Comparison of ENCODE assay signal across 9 cellular contexts in genomic region chr1:40769815-40770214, GRCh38. TPM values are rescaled to one million over a fixed set of nuclear protein-coding genes. Genes with fewer than 3 reads are reported as not detected.
DNase-seq lines count a peak whose midpoint lies in the region; ATAC-seq and TF ChIP-seq lines count a peak whose summit lies in the region.
"Had no signal": no experiment of that assay in that cellular context is flagged by ENCODE, and none has a peak within 500 bp of the region (broad histone marks: within the 10 kb centered on the region; RNA-seq: fewer than 3 reads in every experiment).

No MANE protein-coding gene starts in this region.

- H3K27me3 Mint-ChIP-seq in activated naive CD4-positive, alpha-beta T cell treated with anti-CD3 and anti-CD28 coated beads for 36 hours (ENCODE audit: low read depth): no peaks in the 10 kb centered on the region
- no peaks in the 10 kb centered on the region for H3K27me3 Mint-ChIP-seq in stimulated activated memory B cell treated with anti-CD40 and anti-IgM and Interleukin-4, amounts not matched to agents 10 μg/mL and 1 μg/mL and 100 μg/mL, for 72 hours

- no peak overlapping the region for H3K4me2 ChIP-seq in OCI-LY7 (ENCODE audit: low read length)

- peak; percentile 21 for DNase-seq in activated naive CD4-positive, alpha-beta T cell treated with anti-CD3 and anti-CD28 coated beads for 36 hours
- DNase-seq in activated naive CD4-positive, alpha-beta T cell treated with anti-CD3 and anti-CD28 coated beads, Interleukin-2, amount 50 U/mL, for 16 hours: no peak
- DNase-seq in OCI-LY7 (ENCODE audit: low spot score) (peak; percentile 17), epithelial cell of proximal tubule (ENCODE audit: low read depth) (no peak), left colon (no peak), NCI-H1105 treated with DMSO at 0.1 percent for 48 hours (lab: John Stamatoyannopoulos, UW) (no peak)
- DNase-seq in stimulated activated CD4-positive, alpha-beta T cell treated with anti-CD3 and anti-CD28 coated beads, Interleukin-2, amount 100 ng/mL, for 24 hours: no peak
- DNase-seq: activated CD8-positive, alpha-beta memory T cell treated with anti-CD3 and anti-CD28 coated beads, Interleukin-2, amount 50 U/mL, for 4 hours had no signal

- intact Hi-C loops in activated naive CD4-positive, alpha-beta T cell treated with anti-CD3 and anti-CD28 coated beads for 36 hours (cut with micrococcal nuclease): loop anchor here (2.0 to 5.0 kb wide), 2 partner anchors 143 to 157 kb away; no protein-coding TSS in a partner anchor
- intact Hi-C loops in OCI-LY7 (cut with micrococcal nuclease; ENCODE audit: unreplicated experiment) (no loop called here), left colon (cut with DNase I, micrococcal nuclease) (loop anchor here (10.0 kb wide), 2 partner anchors 75 to 185 kb away; no protein-coding TSS in a partner anchor)

- no peak overlapping the region for H2AFZ ChIP-seq in OCI-LY7 (ENCODE audit: low read length)

- H3K4me1 ChIP-seq in OCI-LY7 (ENCODE audit: insufficient read depth, low read length, poor library complexity, severe bottlenecking): no peaks in the 10 kb centered on the region

- no TSS peak for BruUV-seq in OCI-LY7 (replicated peaks; lab: Mats Ljungman, UMichigan)

- no peaks in the 10 kb centered on the region for H3K9me3 Mint-ChIP-seq in activated naive CD4-positive, alpha-beta T cell treated with anti-CD3 and anti-CD28 coated beads for 36 hours
- no peaks in the 10 kb centered on the region for H3K9me3 Mint-ChIP-seq in stimulated activated memory B cell treated with anti-CD40 and anti-IgM and Interleukin-4, amounts not matched to agents 10 μg/mL and 1 μg/mL and 100 μg/mL, for 72 hours

- no peaks in the 10 kb centered on the region for H3K9me2 ChIP-seq in OCI-LY7 (ENCODE audit: insufficient read depth, low read length)

- TF ChIP-seq CTCF in OCI-LY7 (conservative IDR thresholded peaks at IDR 0.05; ENCODE audit: low read length): peak; percentile 54; the same call in 1 of the 2 replicates
- TF ChIP-seq CTCF in epithelial cell of proximal tubule (conservative IDR thresholded peaks at IDR 0.05; ENCODE audit: low read depth, low read length): peak; percentile 48

- CTCF ChIA-PET in activated naive CD4-positive, alpha-beta T cell treated with anti-CD3 and anti-CD28 coated beads for 36 hours (lab: Charles Lee): interaction anchor here (2.4 to 11.1 kb wide), 2 partner anchors 79 to 182 kb away, joined by 5 to 115 read pairs; no protein-coding TSS in a partner anchor
- CTCF ChIA-PET in OCI-LY7 (lab: Charles Lee; ENCODE audit: unreplicated experiment): no interaction called here

- H3K36me3 ChIP-seq in OCI-LY7 (ENCODE audit: insufficient read depth, low read length): peaks cover 86% of the 10 kb centered on the region

- no peaks in the 10 kb centered on the region for H3K79me2 ChIP-seq in OCI-LY7 (ENCODE audit: insufficient read depth, low read depth, low read length)

- H3K27ac ChIP-seq in OCI-LY7 (ENCODE audit: low read depth, low read length, poor library complexity, severe bottlenecking): no peak overlapping the region

- H3K36me3 Mint-ChIP-seq in activated naive CD4-positive, alpha-beta T cell treated with anti-CD3 and anti-CD28 coated beads for 36 hours (ENCODE audit: low read depth): peaks cover 27% of the 10 kb centered on the region
- peaks cover 65% of the 10 kb centered on the region for H3K36me3 Mint-ChIP-seq in stimulated activated memory B cell treated with anti-CD40 and anti-IgM and Interleukin-4, amounts not matched to agents 10 μg/mL and 1 μg/mL and 100 μg/mL, for 72 hours

- H3K4me3 Mint-ChIP-seq in activated naive CD4-positive, alpha-beta T cell treated with anti-CD3 and anti-CD28 coated beads for 36 hours: no peak overlapping the region
- no peak overlapping the region for H3K4me3 Mint-ChIP-seq in stimulated activated memory B cell treated with anti-CD40 and anti-IgM and Interleukin-4, amounts not matched to agents 10 μg/mL and 1 μg/mL and 100 μg/mL, for 72 hours

- peak overlapping the region; percentile 33 for H3K27ac Mint-ChIP-seq in activated naive CD4-positive, alpha-beta T cell treated with anti-CD3 and anti-CD28 coated beads for 36 hours
- peak overlapping the region; percentile 46 for H3K27ac Mint-ChIP-seq in stimulated activated memory B cell treated with anti-CD40 and anti-IgM and Interleukin-4, amounts not matched to agents 10 μg/mL and 1 μg/mL and 100 μg/mL, for 72 hours

- no peak overlapping the region for H3K4me3 ChIP-seq in OCI-LY7 (ENCODE audit: low read depth, low read length, poor library complexity, severe bottlenecking)
- no peak overlapping the region for H3K4me3 ChIP-seq in epithelial cell of proximal tubule (ENCODE audit: low read depth, low read length)

- H4K20me1 ChIP-seq in OCI-LY7 (ENCODE audit: insufficient read depth, low read length): no peaks in the 10 kb centered on the region

- ATAC-seq in stimulated activated memory B cell treated with anti-CD40 and anti-IgM and Interleukin-4, amounts not matched to agents 10 μg/mL and 1 μg/mL and 100 μg/mL, for 72 hours: no peak
- ATAC-seq in left colon: no peak

- peaks cover 4% of the 10 kb centered on the region for H3K4me1 Mint-ChIP-seq in activated naive CD4-positive, alpha-beta T cell treated with anti-CD3 and anti-CD28 coated beads for 36 hours (ENCODE audit: low read depth)
- no peaks in the 10 kb centered on the region for H3K4me1 Mint-ChIP-seq in stimulated activated memory B cell treated with anti-CD40 and anti-IgM and Interleukin-4, amounts not matched to agents 10 μg/mL and 1 μg/mL and 100 μg/mL, for 72 hours

- POLR2A ChIA-PET in OCI-LY7 (lab: Charles Lee): no interaction called here

- H3K9me3 ChIP-seq in OCI-LY7 (ENCODE audit: low read length): no peaks in the 10 kb centered on the region

RNA-seq across cellular contexts. Expression of gene KCNQ4, which starts 13.8 kb away (rescaled TPM):
- under 1 TPM; 0.49 to 0.50 TPM for total RNA-seq in activated naive CD4-positive, alpha-beta T cell treated with anti-CD3 and anti-CD28 coated beads for 36 hours
- 0.16 and 0.33 TPM in 2 replicates for total RNA-seq in OCI-LY7 (2014; rRNA removed; shearing (Covaris generic))
- total RNA-seq in OCI-LY7 (2022): 0.37 and 0.49 TPM in 2 replicates
- 1.0 and 2.2 TPM in 2 replicates for total RNA-seq in epithelial cell of proximal tubule
- total RNA-seq in left colon: 1 to 10 TPM; 2.1 to 2.4 TPM

Comparison
In these comparisons a context has a peak if more than half of its experiments do, and no peak if none do; other contexts are left out.
1. DNase-seq: peak in activated naive CD4-positive, alpha-beta T cell treated with anti-CD3 and anti-CD28 coated beads for 36 hours (single experiment) and OCI-LY7 (single experiment); none in activated naive CD4-positive, alpha-beta T cell treated with anti-CD3 and anti-CD28 coated beads, Interleukin-2, amount 50 U/mL, for 16 hours (single experiment), epithelial cell of proximal tubule (single experiment), left colon (0 of 2), stimulated activated CD4-positive, alpha-beta T cell treated with anti-CD3 and anti-CD28 coated beads, Interleukin-2, amount 100 ng/mL, for 24 hours (0 of 2) and NCI-H1105 treated with DMSO at 0.1 percent for 48 hours (single experiment).